Comparison of ENCODE assay signal across 20 cellular contexts in genomic region chr13:103961129-103961528, GRCh38.
"Had no signal": no experiment of that assay in that cellular context is flagged by ENCODE, and none has a peak within 500 bp of the region (broad histone marks: within the 10 kb centered on the region; RNA-seq: fewer than 3 reads in every experiment).

No MANE protein-coding gene starts in this region.

- H3K27ac ChIP-seq: HL-60, SJSA1, SK-N-MC had no signal

- H3K9me3 ChIP-seq: SJSA1 had no signal

- DNase-seq: Karpas-422, KG1, MM.1S, NCI-H1092 treated with DMSO at 0.1 percent for 48 hours, NCI-H1436, NCI-H187, NCI-H2029, NCI-H2081 treated with DMSO at 0.1 percent for 48 hours, NCI-H2171, NCI-H446, NCI-H510A, NCI-H524 treated with DMSO at 0.1 percent for 48 hours, NCI-H69, NCI-H774, Right ventricle myocardium superior, RPMI8226, SIG-M5 had no signal

- H3K27me3 ChIP-seq: SJSA1 had no signal

- H3K4me3 ChIP-seq: SJSA1, SK-N-MC had no signal

- H3K36me3 ChIP-seq: SJSA1 had no signal
